In genomic region chr5:133714161-133714915, GRCh38 we compare ENCODE assay signal across 13 cellular contexts.
DNase-seq lines count a peak whose midpoint lies in the region; ATAC-seq and TF ChIP-seq lines count a peak whose summit lies in the region.
"Had no signal": no experiment of that assay in that cellular context is flagged by ENCODE, and none has a peak within 500 bp of the region (broad histone marks: within the 10 kb centered on the region; RNA-seq: fewer than 3 reads in every experiment).

No MANE protein-coding gene starts in this region.

- no peak for ATAC-seq in sciatic nerve
- ATAC-seq: activated CD4-positive, CD25-positive, alpha-beta regulatory T cell treated with anti-CD3 and anti-CD28 coated beads, Interleukin-2, amount 50 U/mL, for 24 hours had no signal

- no peak for TF ChIP-seq EP300 in esophagus muscularis mucosa (IDR thresholded peaks at IDR 0.05)

- 59% methylated on average over 12 of the region's 12 CpGs for WGBS in esophagus muscularis mucosa

- H3K4me1 ChIP-seq in esophagus muscularis mucosa = peaks cover 0 to 10% (median 6%) of the 10 kb centered on the region in 4 donors
- H3K4me1 ChIP-seq: left ventricle myocardium inferior had no signal

- no peaks in the 10 kb centered on the region for H3K36me3 ChIP-seq in esophagus muscularis mucosa
- H3K36me3 ChIP-seq: left ventricle myocardium inferior had no signal

- no peak overlapping the region for H3K27ac ChIP-seq in esophagus muscularis mucosa (replicated peaks in 1 of 4)
- H3K27ac ChIP-seq: left ventricle myocardium inferior had no signal

- DNase-seq in NCI-H2171 treated with DMSO at 0.1 percent for 48 hours (lab: John Stamatoyannopoulos, UW) (peak; percentile 17), NCI-H2171 (lab: John Stamatoyannopoulos, UW) (no peak), RPMI7951 (ENCODE audit: low read depth) (peak; percentile 88), esophagus muscularis mucosa (ENCODE audit: extremely low spot score) (peak; percentile 82), sciatic nerve (ENCODE audit: low spot score) (peak; percentile 39), cortex of kidney (lab: John Stamatoyannopoulos, UW) (no peak), SHP77 (lab: John Stamatoyannopoulos, UW) (no peak), CD1c-positive myeloid dendritic cell (ENCODE audit: extremely low spot score) (no peak)
- DNase-seq: C1 segment of cervical spinal cord, left ventricle myocardium inferior, NCI-H1417 treated with DMSO at 0.1 percent for 48 hours, T1000 had no signal

- no peaks in the 10 kb centered on the region for H3K27me3 ChIP-seq in esophagus muscularis mucosa

- intact Hi-C loops in esophagus muscularis mucosa (cut with DNase I) = no loop called here
- intact Hi-C loops in sciatic nerve (cut with DNase I) = no loop called here

- H3K4me3 ChIP-seq in esophagus muscularis mucosa = no peak overlapping the region
- H3K4me3 ChIP-seq: left ventricle myocardium inferior had no signal

- TF ChIP-seq POLR2A in esophagus muscularis mucosa (IDR thresholded peaks at IDR 0.05; ENCODE audit: low read depth) = no peak

- TF ChIP-seq CTCF in esophagus muscularis mucosa (IDR thresholded peaks at IDR 0.05) = no peak

- no peaks in the 10 kb centered on the region for H3K9me3 ChIP-seq in esophagus muscularis mucosa
- H3K9me3 ChIP-seq: left ventricle myocardium inferior had no signal

Comparison
In these comparisons a context has a peak if more than half of its experiments do, and no peak if none do; other contexts are left out.
1. DNase-seq: peak in NCI-H2171 treated with DMSO at 0.1 percent for 48 hours (single experiment), RPMI7951 (single experiment), esophagus muscularis mucosa (single experiment) and sciatic nerve (single experiment); none in NCI-H2171 (single experiment), cortex of kidney (single experiment), SHP77 (0 of 2) and CD1c-positive myeloid dendritic cell (single experiment).